In genomic region chr9:12790883-12791282, GRCh38 we compare ENCODE assay signal across 2 cellular contexts.
TF ChIP-seq lines count a peak whose summit lies in the region.

No MANE protein-coding gene starts in this region.

TF ChIP-seq in A549, 52 proteins besides CTCF, POLR2A, EP300 and RAD21 (continued from another document):
- TF ChIP-seq BCL3 (IDR thresholded peaks at IDR 0.05) (no peak), NPAS2 (CRISPR knock-in tag; IDR thresholded peaks at IDR 0.05; ENCODE audit: borderline replicate concordance) (no peak)

TF ChIP-seq in IMR-90, 13 proteins besides CTCF, POLR2A, EP300 and RAD21 (continued from another document):
- TF ChIP-seq USF2 (IDR thresholded peaks at IDR 0.05; ENCODE audit: low read depth, low read length) (no peak), ELK1 (IDR thresholded peaks at IDR 0.05; ENCODE audit: borderline replicate concordance, low read depth, low read length) (no peak)
